ENCODE assay signal across 1 cellular context in genomic region chr10:89515031-89515841, GRCh38.
TF ChIP-seq lines count a peak whose summit lies in the region.

No MANE protein-coding gene starts in this region.

TF ChIP-seq in IMR-90, 13 proteins besides CTCF, POLR2A, EP300 and RAD21 (continued from another document):
- no peak for TF ChIP-seq ELK1 (IDR thresholded peaks at IDR 0.05; ENCODE audit: borderline replicate concordance, low read depth, low read length)
